1 cellular context compared by ENCODE assay signal in the genomic region with DNA sequence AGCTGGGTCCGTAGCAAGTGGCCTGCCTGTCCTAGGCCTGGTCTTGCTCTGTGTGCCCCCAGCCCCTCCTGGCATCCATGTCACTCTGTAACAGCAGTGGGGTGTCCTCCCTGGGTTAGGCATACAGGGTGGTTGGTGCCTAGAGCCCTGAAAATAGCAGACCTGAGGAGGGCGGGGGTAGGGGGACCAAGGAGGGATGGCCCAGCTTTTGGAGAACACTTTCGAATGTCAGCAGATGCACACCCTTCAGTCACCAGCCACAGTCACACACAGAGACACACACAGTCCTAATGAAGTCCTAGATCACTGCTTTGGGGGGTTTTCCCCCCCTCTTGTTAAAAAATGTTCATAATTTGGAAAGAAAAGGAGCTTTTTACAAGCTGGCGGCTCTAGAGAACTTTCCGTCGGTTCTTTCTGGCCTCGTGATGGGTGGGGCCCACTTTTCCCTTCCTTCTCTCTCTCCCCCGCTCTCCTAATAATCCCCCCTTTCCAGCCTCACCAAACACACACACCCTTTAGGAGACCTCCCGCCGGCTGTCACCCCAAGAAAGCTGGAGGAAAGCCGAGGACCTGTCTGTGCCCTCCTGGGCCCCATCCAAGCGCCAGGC.
TF ChIP-seq lines count a peak whose summit lies in the region.

No MANE protein-coding gene starts in this region.

TF ChIP-seq in WTC11, 78 proteins besides CTCF, POLR2A, EP300 and RAD21 (continued from another document):
- TF ChIP-seq STAT6 (CRISPR knock-in tag; conservative IDR thresholded peaks at IDR 0.05; ENCODE audit: low read depth) (no peak), ZBTB21 (CRISPR knock-in tag; IDR thresholded peaks at IDR 0.05; ENCODE audit: borderline replicate concordance) (no peak)
